ENCODE assay signal across 33 cellular contexts in genomic region chr12:5562581-5562980, GRCh38.
"Had no signal": no experiment of that assay in that cellular context is flagged by ENCODE, and none has a peak within 500 bp of the region (broad histone marks: within the 10 kb centered on the region; RNA-seq: fewer than 3 reads in every experiment).

No MANE protein-coding gene starts in this region.

- H3K9ac ChIP-seq: parathyroid adenoma had no signal

- H3K4me3 ChIP-seq: ovary, psoas muscle, right lobe of liver, sigmoid colon, smooth muscle cell, spleen, suprapubic skin, testis, tibial artery, transverse colon, upper lobe of right lung, uterus had no signal

- H3K27me3 ChIP-seq: ovary, right lobe of liver, suprapubic skin, testis, tibial artery, transverse colon, upper lobe of right lung, uterus had no signal

- H3K27ac Mint-ChIP-seq: naive thymus-derived CD8-positive, alpha-beta T cell; natural killer cell treated with Interleukin-12 subunit alpha and Interleukin-12 subunit beta and Interleukin-15 and Interleukin-18, amount 100 ng/mL, for 72 hours; nephron progenitor cell; progenitor cell of endocrine pancreas; stimulated activated memory B cell treated with anti-CD40 and anti-IgM and Interleukin-4, amounts not matched to agents 10 μg/mL and 1 μg/mL and 100 μg/mL, for 72 hours; stimulated activated naive CD8-positive, alpha-beta T cell treated with anti-CD3 and anti-CD28 coated beads, Interleukin-15, amount 100 ng/mL, for 72 hours; type B pancreatic cell had no signal

- H3K36me3 ChIP-seq: neutrophil, ovary, right lobe of liver, sigmoid colon, spleen, suprapubic skin, tibial artery, transverse colon, upper lobe of right lung, uterus had no signal

- DNase-seq: naive thymus-derived CD8-positive, alpha-beta T cell; nephron progenitor cell; nucleus accumbens; ovary; posterior cingulate gyrus; psoas muscle; right cardiac atrium; right lobe of liver; sigmoid colon; spleen; stimulated activated CD4-positive, alpha-beta T cell treated with anti-CD3 and anti-CD28 coated beads, Interleukin-12 subunit alpha, Interleukin-12 subunit beta, amount 100 ng/mL, for 4 hours; stimulated activated CD4-positive, alpha-beta T cell treated with anti-CD3 and anti-CD28 coated beads, Interleukin-1b, Interleukin-23, amount 100 ng/mL, for 48 hours; stimulated activated CD4-positive, alpha-beta T cell treated with anti-CD3 and anti-CD28 coated beads, Interleukin-4, amount 100 ng/mL, for 1 hour; stimulated activated CD4-positive, alpha-beta T cell treated with anti-CD3 and anti-CD28 coated beads, Interleukin-4, amount 100 ng/mL, for 4 hours; stimulated activated CD8-positive, alpha-beta memory T cell treated with anti-CD3 and anti-CD28 coated beads, Interleukin-4, amount 100 ng/mL, for 48 hours; stimulated activated naive CD4-positive, alpha-beta T cell; stimulated activated naive CD8-positive, alpha-beta T cell treated with anti-CD3 and anti-CD28 coated beads, Interleukin-15, amount 100 ng/mL, for 72 hours; stimulated activated naive CD8-positive, alpha-beta T cell treated with anti-CD3 and anti-CD28 coated beads, Interleukin-15, Interleukin-2, amounts not matched to agents 100 U/mL and 50 U/mL, for 24 hours; substantia nigra; testis; tibial artery; transverse colon; upper lobe of right lung; uterus had no signal

- H3K4me1 ChIP-seq: parathyroid adenoma, psoas muscle, right lobe of liver, spleen, suprapubic skin, testis, transverse colon, uterus had no signal

- H3K9me3 ChIP-seq: neutrophil, ovary, psoas muscle, right lobe of liver, sigmoid colon, spleen, suprapubic skin, testis, tibial artery, transverse colon, upper lobe of right lung, uterus had no signal

- H3K36me3 Mint-ChIP-seq: naive thymus-derived CD8-positive, alpha-beta T cell; natural killer cell treated with Interleukin-12 subunit alpha and Interleukin-12 subunit beta and Interleukin-15 and Interleukin-18, amount 100 ng/mL, for 72 hours; stimulated activated memory B cell treated with anti-CD40 and anti-IgM and Interleukin-4, amounts not matched to agents 10 μg/mL and 1 μg/mL and 100 μg/mL, for 72 hours; type B pancreatic cell had no signal

- H3K9me3 Mint-ChIP-seq: naive thymus-derived CD8-positive, alpha-beta T cell; natural killer cell treated with Interleukin-12 subunit alpha and Interleukin-12 subunit beta and Interleukin-15 and Interleukin-18, amount 100 ng/mL, for 72 hours; nephron progenitor cell; neural crest cell; stimulated activated memory B cell treated with anti-CD40 and anti-IgM and Interleukin-4, amounts not matched to agents 10 μg/mL and 1 μg/mL and 100 μg/mL, for 72 hours; stimulated activated naive CD8-positive, alpha-beta T cell treated with anti-CD3 and anti-CD28 coated beads, Interleukin-15, amount 100 ng/mL, for 72 hours; type B pancreatic cell had no signal

- H3K4me1 Mint-ChIP-seq: naive thymus-derived CD8-positive, alpha-beta T cell; stimulated activated memory B cell treated with anti-CD40 and anti-IgM and Interleukin-4, amounts not matched to agents 10 μg/mL and 1 μg/mL and 100 μg/mL, for 72 hours; stimulated activated naive CD8-positive, alpha-beta T cell treated with anti-CD3 and anti-CD28 coated beads, Interleukin-15, amount 100 ng/mL, for 72 hours had no signal

- H3K4me3 Mint-ChIP-seq: naive thymus-derived CD8-positive, alpha-beta T cell; natural killer cell treated with Interleukin-12 subunit alpha and Interleukin-12 subunit beta and Interleukin-15 and Interleukin-18, amount 100 ng/mL, for 72 hours; nephron progenitor cell; neural crest cell; stimulated activated memory B cell treated with anti-CD40 and anti-IgM and Interleukin-4, amounts not matched to agents 10 μg/mL and 1 μg/mL and 100 μg/mL, for 72 hours; stimulated activated naive CD8-positive, alpha-beta T cell treated with anti-CD3 and anti-CD28 coated beads, Interleukin-15, amount 100 ng/mL, for 72 hours; type B pancreatic cell had no signal

- ATAC-seq: naive thymus-derived CD8-positive, alpha-beta T cell; natural killer cell treated with Interleukin-12 subunit alpha and Interleukin-12 subunit beta and Interleukin-15 and Interleukin-18, amount 100 ng/mL, for 72 hours; psoas muscle; right cardiac atrium; stimulated activated memory B cell treated with anti-CD40 and anti-IgM and Interleukin-4, amounts not matched to agents 10 μg/mL and 1 μg/mL and 100 μg/mL, for 72 hours; stimulated activated naive CD8-positive, alpha-beta T cell treated with anti-CD3 and anti-CD28 coated beads, Interleukin-15, amount 100 ng/mL, for 72 hours; stimulated activated naive CD8-positive, alpha-beta T cell treated with anti-CD3 and anti-CD28 coated beads, Interleukin-15, Interleukin-2, amounts not matched to agents 100 U/mL and 50 U/mL, for 24 hours; upper lobe of right lung had no signal

- H3K27ac ChIP-seq: neutrophil, ovary, parathyroid adenoma, psoas muscle, right lobe of liver, sigmoid colon, spleen, suprapubic skin, testis, tibial artery, transverse colon, upper lobe of right lung, uterus had no signal
